Comparison of ENCODE assay signal across 9 cellular contexts in genomic region chr16:51556694-51557327, GRCh38.
DNase-seq lines count a peak whose midpoint lies in the region; ATAC-seq and TF ChIP-seq lines count a peak whose summit lies in the region.
"Had no signal": no experiment of that assay in that cellular context is flagged by ENCODE, and none has a peak within 500 bp of the region (broad histone marks: within the 10 kb centered on the region; RNA-seq: fewer than 3 reads in every experiment).

No MANE protein-coding gene starts in this region.

- no peak overlapping the region for H3K27ac Mint-ChIP-seq in activated naive CD8-positive, alpha-beta T cell treated with anti-CD3 and anti-CD28 coated beads, Interleukin-2, amount 50 U/mL, for 24 hours

- H3K27me3 Mint-ChIP-seq in activated naive CD8-positive, alpha-beta T cell treated with anti-CD3 and anti-CD28 coated beads, Interleukin-2, amount 50 U/mL, for 24 hours, result no peaks in the 10 kb centered on the region

- no peak for TF ChIP-seq CTCF in fibroblast of pulmonary artery (IDR thresholded peaks at IDR 0.05; ENCODE audit: low read length, missing control alignments)

- peak; percentile 86 for DNase-seq in H4 (ENCODE audit: low spot score)
- peak; percentile 81 for DNase-seq in T1000 (lab: John Stamatoyannopoulos, UW)
- peak; percentile 88 for DNase-seq in fibroblast of pulmonary artery (ENCODE audit: low read depth)
- peak; percentile 78 for DNase-seq in smooth muscle cell of the brain vasculature (ENCODE audit: low read depth, low spot score)
- no peak for DNase-seq in OCI-M2 (lab: John Stamatoyannopoulos, UW; ENCODE audit: unreplicated experiment)
- no peak for DNase-seq in medulla oblongata (ENCODE audit: extremely low spot score)
- no peak for DNase-seq in NCI-H526 (lab: John Stamatoyannopoulos, UW)
- no peak for DNase-seq in activated naive CD8-positive, alpha-beta T cell treated with anti-CD3 and anti-CD28 coated beads, Interleukin-2, amount 50 U/mL, for 24 hours
- DNase-seq: retina had no signal

- H3K4me3 Mint-ChIP-seq in activated naive CD8-positive, alpha-beta T cell treated with anti-CD3 and anti-CD28 coated beads, Interleukin-2, amount 50 U/mL, for 24 hours, result no peak overlapping the region

- no peak overlapping the region for H3K4me3 ChIP-seq in fibroblast of pulmonary artery (replicated peaks; ENCODE audit: low read depth, low read length)

- no peak for ATAC-seq in activated naive CD8-positive, alpha-beta T cell treated with anti-CD3 and anti-CD28 coated beads, Interleukin-2, amount 50 U/mL, for 24 hours

- no peaks in the 10 kb centered on the region for H3K4me1 Mint-ChIP-seq in activated naive CD8-positive, alpha-beta T cell treated with anti-CD3 and anti-CD28 coated beads, Interleukin-2, amount 50 U/mL, for 24 hours

- H3K9me3 Mint-ChIP-seq in activated naive CD8-positive, alpha-beta T cell treated with anti-CD3 and anti-CD28 coated beads, Interleukin-2, amount 50 U/mL, for 24 hours, result peaks cover 9% of the 10 kb centered on the region

- no peaks in the 10 kb centered on the region for H3K36me3 Mint-ChIP-seq in activated naive CD8-positive, alpha-beta T cell treated with anti-CD3 and anti-CD28 coated beads, Interleukin-2, amount 50 U/mL, for 24 hours (ENCODE audit: low read depth)

Comparison
In these comparisons a context has a peak if more than half of its experiments do, and no peak if none do; other contexts are left out.
1. DNase-seq: peak in H4 (single experiment), T1000 (single experiment), fibroblast of pulmonary artery (single experiment) and smooth muscle cell of the brain vasculature (single experiment); none in OCI-M2 (single experiment), medulla oblongata (single experiment), NCI-H526 (0 of 2) and activated naive CD8-positive, alpha-beta T cell treated with anti-CD3 and anti-CD28 coated beads, Interleukin-2, amount 50 U/mL, for 24 hours (single experiment).